Comparison of ENCODE assay signal across 18 cellular contexts in the genomic region with DNA sequence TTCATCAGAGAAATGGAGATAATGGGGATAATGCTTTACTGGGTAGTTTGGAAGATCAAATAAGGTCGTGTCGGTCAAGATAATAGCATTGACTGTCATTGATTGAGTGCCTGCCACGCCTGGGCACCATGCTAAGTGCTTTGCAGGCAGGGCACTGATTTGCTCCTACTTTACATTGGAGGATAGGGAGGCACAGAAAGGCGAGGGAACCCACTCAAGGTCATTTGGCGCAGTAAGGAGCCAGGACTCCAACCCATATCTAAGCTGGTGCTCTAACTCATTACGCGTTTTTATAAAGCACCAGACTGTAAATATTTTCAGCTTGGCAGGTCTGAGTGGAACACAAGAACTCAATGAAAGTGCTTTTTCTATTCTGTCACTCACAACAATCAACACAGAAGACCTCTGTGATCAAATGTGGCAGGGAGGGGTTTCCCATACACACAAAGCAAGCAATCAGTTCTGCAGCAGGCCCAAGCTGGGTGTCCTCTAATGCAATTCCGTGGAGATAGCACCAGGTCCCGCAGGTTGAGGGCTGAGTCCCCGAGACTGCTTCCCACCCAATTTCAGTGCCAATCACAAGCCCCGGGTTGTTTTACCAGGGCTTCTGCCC.
DNase-seq lines count a peak whose midpoint lies in the region; TF ChIP-seq lines count a peak whose summit lies in the region.
"Had no signal": no experiment of that assay in that cellular context is flagged by ENCODE, and none has a peak within 500 bp of the region (broad histone marks: within the 10 kb centered on the region; RNA-seq: fewer than 3 reads in every experiment).

No MANE protein-coding gene starts in this region.

- H3K9me3 ChIP-seq in Caco-2 (no peaks in the 10 kb centered on the region; the same call in 1 of the 2 replicates), neural progenitor cell (ENCODE audit: low read depth) (no peaks in the 10 kb centered on the region), transverse colon (no peaks in the 10 kb centered on the region)
- H3K9me3 ChIP-seq: BE2C, HAP-1 had no signal

- DNase-seq in DMS79 treated with DMSO at 0.1 percent for 48 hours (lab: John Stamatoyannopoulos, UW) (peak; percentile 6), DMS79 (lab: John Stamatoyannopoulos, UW) (no peak), Caco-2 (no peak), caudate nucleus (lab: John Stamatoyannopoulos, UW) (peak in 27 of 61 donors; percentile 5 to 53 (median 22)), neural progenitor cell (ENCODE audit: low spot score) (no peak), brain microvascular endothelial cell (no peak), ureter (ENCODE audit: low spot score) (no peak), transverse colon (no peak)
- DNase-seq: BE2C; CD4-positive, alpha-beta memory T cell; Karpas-422; MM.1S; NCI-H1092 treated with DMSO at 0.1 percent for 48 hours; NCI-H1930; NCI-H510A treated with DMSO at 0.1 percent for 48 hours; SHP77 had no signal

- no peak overlapping the region for H3K4me2 ChIP-seq in neural progenitor cell

- H2AFZ ChIP-seq in neural progenitor cell (replicated peaks), result no peak overlapping the region

- no peaks in the 10 kb centered on the region for H3K4me1 Mint-ChIP-seq in Caco-2 (ENCODE audit: low read depth, unreplicated experiment)
- H3K4me1 Mint-ChIP-seq in neural progenitor cell, result peaks cover 39% of the 10 kb centered on the region
- H3K4me1 Mint-ChIP-seq: CD4-positive, alpha-beta memory T cell had no signal

- H3K36me3 Mint-ChIP-seq in Caco-2 (ENCODE audit: insufficient read depth, unreplicated experiment), result peaks cover 5% of the 10 kb centered on the region
- no peaks in the 10 kb centered on the region for H3K36me3 Mint-ChIP-seq in neural progenitor cell
- H3K36me3 Mint-ChIP-seq: CD4-positive, alpha-beta memory T cell had no signal

- WGBS in transverse colon (ENCODE audit: low coverage in 1 of 2), 2 donors, result 80 to 88% methylated on average over 2 to 11 of the region's 11 CpGs

- H3K9me3 Mint-ChIP-seq in Caco-2 (ENCODE audit: unreplicated experiment) (no peaks in the 10 kb centered on the region), neural progenitor cell (peaks cover 6% of the 10 kb centered on the region)

- H3K4me1 ChIP-seq in Caco-2, result no peaks in the 10 kb centered on the region
- no peaks in the 10 kb centered on the region for H3K4me1 ChIP-seq in neural progenitor cell
- no peaks in the 10 kb centered on the region for H3K4me1 ChIP-seq in transverse colon
- H3K4me1 ChIP-seq: BE2C, HAP-1 had no signal

- no peaks in the 10 kb centered on the region for H3K36me3 ChIP-seq in Caco-2 (ENCODE audit: control insufficient read depth, insufficient read depth, low read length)
- no peaks in the 10 kb centered on the region for H3K36me3 ChIP-seq in neural progenitor cell
- H3K36me3 ChIP-seq in brain microvascular endothelial cell (replicated peaks), result no peaks in the 10 kb centered on the region
- H3K36me3 ChIP-seq in transverse colon, result no peaks in the 10 kb centered on the region
- H3K36me3 ChIP-seq: BE2C, HAP-1 had no signal

- H3K27ac Mint-ChIP-seq in Caco-2 (ENCODE audit: unreplicated experiment) (peak overlapping the region; percentile 10), neural progenitor cell (peak overlapping the region; percentile 78)
- H3K27ac Mint-ChIP-seq: CD4-positive, alpha-beta memory T cell had no signal

- H3K27me3 Mint-ChIP-seq in Caco-2 (ENCODE audit: insufficient read depth, unreplicated experiment) (peaks cover 7% of the 10 kb centered on the region), neural progenitor cell (ENCODE audit: insufficient read depth, low read depth) (peaks cover 3% of the 10 kb centered on the region)

- intact Hi-C loops in Caco-2 (cut with micrococcal nuclease; ENCODE audit: unreplicated experiment) (no loop called here), transverse colon (cut with DNase I; ENCODE audit: low total_unique reads) (no loop called here)

- H4K20me1 ChIP-seq in neural progenitor cell (ENCODE audit: low read depth), result no peaks in the 10 kb centered on the region

- no peak overlapping the region for H3K9ac ChIP-seq in neural progenitor cell

- H3K27ac ChIP-seq in caudate nucleus (ENCODE audit: low read depth, low read length), result peak overlapping the region; percentile 26
- no peak overlapping the region for H3K27ac ChIP-seq in neural progenitor cell
- no peak overlapping the region for H3K27ac ChIP-seq in brain microvascular endothelial cell
- no peak overlapping the region for H3K27ac ChIP-seq in transverse colon
- H3K27ac ChIP-seq: 22Rv1 had no signal

- no peaks in the 10 kb centered on the region; the same call in 1 of the 2 replicates for H3K27me3 ChIP-seq in Caco-2 (replicated peaks; ENCODE audit: control insufficient read depth, insufficient read depth, low read length)
- H3K27me3 ChIP-seq in neural progenitor cell, result no peaks in the 10 kb centered on the region
- H3K27me3 ChIP-seq in brain microvascular endothelial cell (replicated peaks), result no peaks in the 10 kb centered on the region
- no peaks in the 10 kb centered on the region for H3K27me3 ChIP-seq in transverse colon
- H3K27me3 ChIP-seq: BE2C had no signal

- in situ Hi-C loops in brain microvascular endothelial cell (cut with HindIII; ENCODE audit: low pct_ligation_motif_present, low sequenced_read_pairs), result no loop called here
- in situ Hi-C loops in transverse colon (cut with MboI; ENCODE audit: low pct_ligation_motif_present in 1 of 4, low pct_unique_long_range_greater_than_20kb in 1 of 4, low sequenced_read_pairs in 3 of 4), result no loop called here

- H3F3A ChIP-seq in neural progenitor cell (ENCODE audit: low read depth), result no peaks in the 10 kb centered on the region

- no peak for TF ChIP-seq EP300 in transverse colon (IDR thresholded peaks at IDR 0.05; ENCODE audit: low read depth)

- POLR2A ChIA-PET in Caco-2 (lab: Charles Lee), result no interaction called here

- TF ChIP-seq CTCF in Caco-2 (IDR thresholded peaks at IDR 0.05; ENCODE audit: insufficient read depth in 1 of 2, low read depth in 1 of 2, low read length in 1 of 2, severe bottlenecking in 1 of 2, unreplicated experiment in 1 of 2), result no peak
- no peak for TF ChIP-seq CTCF in neural progenitor cell (IDR thresholded peaks at IDR 0.05)
- TF ChIP-seq CTCF in brain microvascular endothelial cell (IDR thresholded peaks at IDR 0.05; ENCODE audit: low read depth, low read length, missing control alignments), result no peak
- no peak for TF ChIP-seq CTCF in transverse colon (IDR thresholded peaks at IDR 0.05)

- no TSS peak for BruUV-seq in Caco-2 (replicated peaks; lab: Mats Ljungman, UMichigan)

- H3K4me3 Mint-ChIP-seq in Caco-2 (ENCODE audit: unreplicated experiment) (no peak overlapping the region), neural progenitor cell (no peak overlapping the region)
- H3K4me3 Mint-ChIP-seq: CD4-positive, alpha-beta memory T cell had no signal

- H3K4me3 ChIP-seq in Caco-2 (ENCODE audit: low read depth, low read length), result no peak overlapping the region
- H3K4me3 ChIP-seq in neural progenitor cell, result no peak overlapping the region
- H3K4me3 ChIP-seq in brain microvascular endothelial cell (ENCODE audit: low read depth, low read length), result no peak overlapping the region
- no peak overlapping the region for H3K4me3 ChIP-seq in transverse colon
- H3K4me3 ChIP-seq: HAP-1 had no signal

- no peak for TF ChIP-seq POLR2A in transverse colon (IDR thresholded peaks at IDR 0.05)

- H3K79me2 ChIP-seq in neural progenitor cell (ENCODE audit: low read depth), result no peaks in the 10 kb centered on the region

- CTCF ChIA-PET in Caco-2 (lab: Charles Lee), result no interaction called here
